ENCODE assay signal across 1 cellular context in the genomic region with DNA sequence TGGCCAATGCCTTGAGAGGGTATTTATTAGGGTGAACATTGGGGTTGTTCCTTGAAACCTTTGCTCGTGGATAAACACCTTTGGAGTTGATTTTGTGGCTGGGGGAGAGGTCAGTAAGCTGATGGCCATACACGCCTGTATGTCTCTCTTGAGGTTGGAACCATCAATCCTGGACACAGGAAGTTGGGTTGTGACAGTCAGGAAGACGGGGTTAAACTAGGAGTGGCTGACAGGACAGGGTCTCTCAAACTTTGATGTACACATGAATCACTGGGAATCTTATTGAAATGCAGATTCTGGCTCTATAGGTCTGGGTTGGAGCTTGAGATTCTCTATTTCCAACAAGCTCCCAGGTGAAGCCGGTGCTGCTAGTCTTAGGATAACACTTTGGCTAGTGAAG.
TF ChIP-seq lines count a peak whose summit lies in the region.

No MANE protein-coding gene starts in this region.

TF ChIP-seq in H1, 55 proteins besides CTCF, POLR2A, EP300 and RAD21:
- TF ChIP-seq GABPA (IDR thresholded peaks at IDR 0.05; ENCODE audit: borderline replicate concordance, insufficient read depth, low read length) (no peak), RBBP5 (IDR thresholded peaks at IDR 0.05; ENCODE audit: borderline replicate concordance, low read depth, low read length) (no peak), TBP (IDR thresholded peaks at IDR 0.05; ENCODE audit: low read depth, low read length) (no peak), TEAD4 (IDR thresholded peaks at IDR 0.05; ENCODE audit: low read depth, low read length) (no peak), CHD1 (IDR thresholded peaks at IDR 0.05; ENCODE audit: low read depth, low read length) (no peak), MAFK (IDR thresholded peaks at IDR 0.05; ENCODE audit: low read depth, low read length) (no peak), CBX8 (IDR thresholded peaks at IDR 0.05; ENCODE audit: borderline replicate concordance, low read depth, low read length) (no peak), TAF7 (optimal IDR thresholded peaks at IDR 0.05; ENCODE audit: borderline replicate concordance, low read depth, low read length) (no peak), RFX5 (IDR thresholded peaks at IDR 0.05; ENCODE audit: borderline replicate concordance, low read depth, low read length) (no peak), SP4 (IDR thresholded peaks at IDR 0.05; ENCODE audit: low read length) (no peak), TAF1 (IDR thresholded peaks at IDR 0.05; ENCODE audit: low read depth, low read length) (no peak), SP1 (IDR thresholded peaks at IDR 0.05; ENCODE audit: low read depth, low read length) (no peak), TCF12 (IDR thresholded peaks at IDR 0.05; ENCODE audit: low read depth, low read length) (no peak), SRF (IDR thresholded peaks at IDR 0.05; ENCODE audit: low read depth, low read length) (no peak), CBX5 (IDR thresholded peaks at IDR 0.05; ENCODE audit: low read depth, low read length) (no peak), EZH2 (IDR thresholded peaks at IDR 0.05; ENCODE audit: low read depth, low read length, severe bottlenecking) (no peak), POLR2AphosphoS5 (IDR thresholded peaks at IDR 0.05; ENCODE audit: low read depth, low read length) (no peak)
- TF ChIP-seq, protein P1, sequence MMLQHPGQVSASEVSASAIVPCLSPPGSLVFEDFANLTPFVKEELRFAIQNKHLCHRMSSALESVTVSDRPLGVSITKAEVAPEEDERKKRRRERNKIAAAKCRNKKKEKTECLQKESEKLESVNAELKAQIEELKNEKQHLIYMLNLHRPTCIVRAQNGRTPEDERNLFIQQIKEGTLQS (IDR thresholded peaks at IDR 0.05; ENCODE audit: insufficient read depth, low read depth, low read length) = no peak
